Comparison of ENCODE assay signal across 8 cellular contexts in genomic region chr21:37562920-37563640, GRCh38.
A peak's percentile ranks its signal among the peaks of the same experiment; 100 is the strongest.
DNase-seq lines count a peak whose midpoint lies in the region; ATAC-seq and TF ChIP-seq lines count a peak whose summit lies in the region.

No MANE protein-coding gene starts in this region.

- 53 to 64% methylated on average over 8 to 22 of the region's 22 CpGs for WGBS in testis, 2 donors

- H3K9me3 Mint-ChIP-seq in activated naive CD8-positive, alpha-beta T cell (ENCODE audit: low read depth): peaks cover 6% of the 10 kb centered on the region

- no peaks in the 10 kb centered on the region for H3K36me3 Mint-ChIP-seq in activated naive CD8-positive, alpha-beta T cell

- peak overlapping the region; percentile 74 for H3K9ac ChIP-seq in iPS-15b (ENCODE audit: low read depth, low read length)

- ATAC-seq in GM19043 (IDR thresholded peaks at IDR 0.05; ENCODE audit: low read depth, unreplicated experiment) (peak; percentile 9), HG03469 (IDR thresholded peaks at IDR 0.05; ENCODE audit: unreplicated experiment) (peak; percentile 9)

- H3K27ac Mint-ChIP-seq in activated naive CD8-positive, alpha-beta T cell: peak overlapping the region; percentile 89

- DNase-seq in testis: peak; percentile 26
- DNase-seq in kidney tubule cell (ENCODE audit: low spot score): no peak
- no peak for DNase-seq in cortex of kidney (lab: John Stamatoyannopoulos, UW)

- H3K4me3 Mint-ChIP-seq in activated naive CD8-positive, alpha-beta T cell: peak overlapping the region; percentile 95

- H3K27ac ChIP-seq in C4-2B: peak overlapping the region; percentile 88
- H3K27ac ChIP-seq in testis: peak overlapping the region; percentile 47 to 76

- no peaks in the 10 kb centered on the region for H3K9me3 ChIP-seq in iPS-15b (ENCODE audit: control insufficient read depth, insufficient read depth, low read length)
- no peaks in the 10 kb centered on the region for H3K9me3 ChIP-seq in testis

- no peak for TF ChIP-seq POLR2A in testis (IDR thresholded peaks at IDR 0.05)

- TF ChIP-seq CTCF in C4-2B (conservative IDR thresholded peaks at IDR 0.05) (no peak), testis (IDR thresholded peaks at IDR 0.05) (no peak)

- H3K36me3 ChIP-seq in iPS-15b (ENCODE audit: control insufficient read depth, insufficient read depth, low read length): no peaks in the 10 kb centered on the region
- no peaks in the 10 kb centered on the region for H3K36me3 ChIP-seq in testis (ENCODE audit: low read depth, missing control alignments)

- H3K27me3 ChIP-seq in iPS-15b (ENCODE audit: control insufficient read depth, insufficient read depth, low read length): peaks cover 13% of the 10 kb centered on the region
- H3K27me3 ChIP-seq in testis: no peaks in the 10 kb centered on the region

- H3K4me1 ChIP-seq in iPS-15b (ENCODE audit: control insufficient read depth, insufficient read depth, low read length): peaks cover 8% of the 10 kb centered on the region
- H3K4me1 ChIP-seq in testis: peaks cover 23% of the 10 kb centered on the region

- no peaks in the 10 kb centered on the region for H3K27me3 Mint-ChIP-seq in activated naive CD8-positive, alpha-beta T cell

- peak overlapping the region; percentile 77 for H3K4me3 ChIP-seq in iPS-15b (ENCODE audit: low read depth, low read length)
- H3K4me3 ChIP-seq in testis: peak overlapping the region; percentile 65 to 72

- peaks cover 26% of the 10 kb centered on the region for H3K4me1 Mint-ChIP-seq in activated naive CD8-positive, alpha-beta T cell (ENCODE audit: low read depth)

- intact Hi-C loops in testis (cut with DNase I; ENCODE audit: low total_unique reads): no loop called here
